Comparison of ENCODE assay signal across 10 cellular contexts in genomic region chr2:224570328-224570993, GRCh38. TPM values are rescaled to one million over a fixed set of nuclear protein-coding genes. Genes with fewer than 3 reads are reported as not detected.
DNase-seq lines count a peak whose midpoint lies in the region; ATAC-seq, FAIRE-seq and TF ChIP-seq lines count a peak whose summit lies in the region.
"Had no signal": no experiment of that assay in that cellular context is flagged by ENCODE, and none has a peak within 500 bp of the region (broad histone marks: within the 10 kb centered on the region; RNA-seq: fewer than 3 reads in every experiment).

No MANE protein-coding gene starts in this region.

- peak; percentile 46 for ATAC-seq in GM21619 (IDR thresholded peaks at IDR 0.05; ENCODE audit: unreplicated experiment)
- no peak for ATAC-seq in left lung

- DNase-seq in AG20443 (ENCODE audit: low spot score) (peak; percentile 24), SK-N-SH (no peak), uterus (no peak), left lung (no peak), dorsolateral prefrontal cortex (no peak), ureter (ENCODE audit: low spot score) (no peak)
- DNase-seq: activated CD8-positive, alpha-beta memory T cell treated with anti-CD3 and anti-CD28 coated beads, Interleukin-2, amount 50 U/mL, for 4 hours had no signal

- POLR2A ChIA-PET in SK-N-SH (lab: Yijun Ruan, JAX), result no interaction called here

- no peak for TF ChIP-seq CTCF in SK-N-SH (IDR thresholded peaks at IDR 0.05)
- TF ChIP-seq CTCF in uterus (IDR thresholded peaks at IDR 0.05), result no peak
- TF ChIP-seq CTCF in left lung (IDR thresholded peaks at IDR 0.05), result no peak
- TF ChIP-seq CTCF in dorsolateral prefrontal cortex (IDR thresholded peaks at IDR 0.05 in 54 of 56, conservative IDR thresholded peaks at IDR 0.05 in 2 of 56; ENCODE audit: low read depth in 1 of 56, partially characterized antibody in 56 of 56), result no peak

- TF ChIP-seq EP300 in SK-N-SH (IDR thresholded peaks at IDR 0.05; ENCODE audit: borderline replicate concordance in 1 of 2, low read depth in 1 of 2, low read length in 1 of 2), result no peak

- intact Hi-C loops in uterus (cut with DNase I; ENCODE audit: low total_unique reads) (no loop called here), left lung (cut with DNase I) (no loop called here), dorsolateral prefrontal cortex (cut with DNase I) (no loop called here)

- H3K9ac ChIP-seq in SK-N-SH, result no peak overlapping the region

- H3K4me1 ChIP-seq in SK-N-SH (ENCODE audit: control insufficient read depth in 1 of 2, insufficient read depth in 2 of 2, low read depth in 1 of 2, low read length in 1 of 2) (peaks cover 14 to 19% of the 10 kb centered on the region in 2 experiments; a peak in 3 of 4 replicates), uterus (peaks cover 0 to 2% of the 10 kb centered on the region in 2 donors), left lung (peaks cover 29 to 63% of the 10 kb centered on the region in 2 donors)

- peaks cover 100% of the 10 kb centered on the region for H3K79me2 ChIP-seq in SK-N-SH (ENCODE audit: insufficient read depth)

- H3F3A ChIP-seq in SK-N-SH (replicated peaks; ENCODE audit: insufficient read depth), result peaks cover 14% of the 10 kb centered on the region

- TF ChIP-seq POLR2A in uterus (IDR thresholded peaks at IDR 0.05), result no peak

- CTCF ChIA-PET in SK-N-SH (lab: Yijun Ruan, JAX), result interaction anchor here (1.0 to 2.1 kb wide), 4 partner anchors 9 to 121 kb away, joined by 3 to 7 read pairs (median 4); no protein-coding TSS in a partner anchor

- no peaks in the 10 kb centered on the region for H3K9me2 ChIP-seq in SK-N-SH

- no peak overlapping the region for H3K4me2 ChIP-seq in SK-N-SH

- no peak overlapping the region for H2AFZ ChIP-seq in SK-N-SH (ENCODE audit: low read depth)

- H3K27me3 ChIP-seq in SK-N-SH (ENCODE audit: insufficient read depth), result no peaks in the 10 kb centered on the region
- H3K27me3 ChIP-seq in uterus, result no peaks in the 10 kb centered on the region
- H3K27me3 ChIP-seq in left lung, result no peaks in the 10 kb centered on the region
- H3K27me3 ChIP-seq in dorsolateral prefrontal cortex, result no peaks in the 10 kb centered on the region

- H3K9me3 ChIP-seq in SK-N-SH (no peaks in the 10 kb centered on the region), uterus (peaks cover 0 to 3% of the 10 kb centered on the region in 2 donors), left lung (peaks cover 0 to 6% of the 10 kb centered on the region in 2 donors)

- no peak for TF ChIP-seq RAD21 in SK-N-SH (IDR thresholded peaks at IDR 0.05; ENCODE audit: low read length)

- peak; percentile 79 for FAIRE-seq in islet of Langerhans (lab: Jason Lieb, UNC)

- WGBS in SK-N-SH (ENCODE audit: low lambda C conversion rate), result 86% methylated on average over 4 of the region's 4 CpGs

- H3K4me3 ChIP-seq in SK-N-SH (ENCODE audit: low read depth in 2 of 2, low read length in 1 of 2), result no peak overlapping the region
- H3K4me3 ChIP-seq in uterus, result no peak overlapping the region
- H3K4me3 ChIP-seq in left lung, result no peak overlapping the region
- H3K4me3 ChIP-seq in dorsolateral prefrontal cortex, result peak overlapping the region in 3 of 59 donors; percentile 1 to 7 (median 6)

- peaks cover 2 to 16% of the 10 kb centered on the region in 2 experiments for H3K36me3 ChIP-seq in SK-N-SH (replicated peaks in 1 of 2; ENCODE audit: control insufficient read depth in 1 of 2, insufficient read depth in 2 of 2, low read length in 1 of 2)
- no peaks in the 10 kb centered on the region for H3K36me3 ChIP-seq in uterus
- no peaks in the 10 kb centered on the region for H3K36me3 ChIP-seq in left lung

- H3K27ac ChIP-seq in SK-N-SH (ENCODE audit: low read depth in 2 of 2, low read length in 1 of 2) (peak overlapping the region in 1 of 2 experiments; percentile 17; a peak in 1 of 4 replicates), uterus (no peak overlapping the region), left lung (no peak overlapping the region), dorsolateral prefrontal cortex (peak overlapping the region in 3 of 59 donors; percentile 0 to 50 (median 17))
- H3K27ac ChIP-seq: epithelial cell of prostate had no signal

- H4K20me1 ChIP-seq in SK-N-SH (ENCODE audit: insufficient read depth), result peaks cover 100% of the 10 kb centered on the region

TF ChIP-seq in SK-N-SH, 30 proteins besides CTCF, POLR2A, EP300 and RAD21:
- TF ChIP-seq TCF12 (IDR thresholded peaks at IDR 0.05), result 0 out of 2 replicates have a peak, but pooled peaks have one; percentile 7
- no peak for TF ChIP-seq REST (IDR thresholded peaks at IDR 0.05; ENCODE audit: low read depth, low read length)
TF ChIP-seq in SK-N-SH: peak in this region for 1.

RNA-seq across cellular contexts. Expression of gene CUL3, which starts 14.7 kb away (rescaled TPM):
- polyA plus RNA-seq in SK-N-SH (2012; rRNA removed), result 17.0 and 17.3 TPM in 2 replicates
- 27.3 and 34.3 TPM in 2 replicates for polyA plus RNA-seq in SK-N-SH (2012; cell fraction: cytosol; rRNA removed)
- polyA plus RNA-seq in SK-N-SH (2012; cell fraction: nucleus; rRNA removed), result 10.8 and 34.5 TPM in 2 replicates
- total RNA-seq in uterus, result 100 to 1,000 TPM in 2 of 4 donors, 10 to 100 TPM in 2; 37.4 to 126 (median 97.5) TPM
- 10 to 100 TPM; 70.9 to 76.5 TPM for total RNA-seq in left lung
- total RNA-seq in dorsolateral prefrontal cortex, result 100 to 1,000 TPM in 9 of 120 experiments, 10 to 100 TPM in 111; 48.5 to 114 (median 84.5) TPM
- total RNA-seq in ureter, result 89.5 TPM
